ENCODE assay signal across 1 cellular context in genomic region chr3:123066896-123067688, GRCh38.
TF ChIP-seq lines count a peak whose summit lies in the region.

Gene PDIA5 (plus strand): TSS chr3:123067025. CDS start chr3:123067165, 140 bp downstream.

TF ChIP-seq in GM12878, 131 proteins besides CTCF, POLR2A, EP300 and RAD21 (continued from another document and continues in another):
- no peak for TF ChIP-seq E4F1 (IDR thresholded peaks at IDR 0.05; ENCODE audit: borderline replicate concordance, partially characterized antibody)
- TF ChIP-seq SIN3A (IDR thresholded peaks at IDR 0.05; ENCODE audit: low read depth, low read length), result no peak; the same call in 1 of the 2 replicates
- no peak for TF ChIP-seq CHD4 (IDR thresholded peaks at IDR 0.05)
- 0 out of 2 replicates have a peak, but pooled peaks have one; percentile 50 for TF ChIP-seq TCF3 (IDR thresholded peaks at IDR 0.05; ENCODE audit: borderline replicate concordance, insufficient read depth, low read depth, low read length)
- TF ChIP-seq TARDBP (IDR thresholded peaks at IDR 0.05; ENCODE audit: borderline replicate concordance), result peak; percentile 79; the same call in 1 of the 2 replicates
- no peak for TF ChIP-seq HSF1 (IDR thresholded peaks at IDR 0.05; ENCODE audit: low read depth, low read length)
- no peak; the same call in 1 of the 2 replicates for TF ChIP-seq TAF1 (IDR thresholded peaks at IDR 0.05; ENCODE audit: borderline replicate concordance, low read depth, low read length)
- peak; percentile 48; the same call in 1 of the 2 replicates for TF ChIP-seq YY1 (IDR thresholded peaks at IDR 0.05; ENCODE audit: low read depth, low read length)
- no peak for TF ChIP-seq POU2F2 (IDR thresholded peaks at IDR 0.05; ENCODE audit: borderline replicate concordance, low read depth, low read length)
- peak; percentile 90 for TF ChIP-seq HCFC1 (IDR thresholded peaks at IDR 0.05; ENCODE audit: low read length)
- TF ChIP-seq ATF2 (IDR thresholded peaks at IDR 0.05; ENCODE audit: low read length), result no peak
- peak; percentile 75 for TF ChIP-seq MYC (IDR thresholded peaks at IDR 0.05; ENCODE audit: insufficient read depth, insufficient read length, insufficient replicate concordance, low read length, severe bottlenecking)
- TF ChIP-seq ZNF217 (IDR thresholded peaks at IDR 0.05), result no peak
- 0 out of 2 replicates have a peak, but pooled peaks have one; percentile 47 for TF ChIP-seq DPF2 (IDR thresholded peaks at IDR 0.05)
- TF ChIP-seq BRCA1 (IDR thresholded peaks at IDR 0.05; ENCODE audit: low read depth, low read length), result no peak
- no peak for TF ChIP-seq STAT3 (IDR thresholded peaks at IDR 0.05; ENCODE audit: low read depth, low read length)
- TF ChIP-seq SUPT20H (IDR thresholded peaks at IDR 0.05; ENCODE audit: borderline replicate concordance, control insufficient read depth, low read depth, low read length), result no peak
- peak; percentile 62 for TF ChIP-seq ZNF687 (IDR thresholded peaks at IDR 0.05)
- TF ChIP-seq GATAD2B (conservative IDR thresholded peaks at IDR 0.05; ENCODE audit: low read depth), result peak; percentile 73
- TF ChIP-seq RFX5 (IDR thresholded peaks at IDR 0.05; ENCODE audit: low read depth, low read length), result no peak
- TF ChIP-seq EED (IDR thresholded peaks at IDR 0.05; ENCODE audit: low read depth), result peak; percentile 30; the same call in 1 of the 2 replicates
- TF ChIP-seq USF1 (IDR thresholded peaks at IDR 0.05; ENCODE audit: borderline replicate concordance, extremely low read length, insufficient read depth, low read depth, low read length), result peak; percentile 70
- peak; percentile 33 for TF ChIP-seq PBX3 (IDR thresholded peaks at IDR 0.05; ENCODE audit: insufficient replicate concordance, low read depth, low read length)
- TF ChIP-seq HDGF (IDR thresholded peaks at IDR 0.05), result no peak
- TF ChIP-seq SMC3 (IDR thresholded peaks at IDR 0.05; ENCODE audit: borderline replicate concordance, low read length), result no peak
- no peak for TF ChIP-seq MEF2A (IDR thresholded peaks at IDR 0.05; ENCODE audit: insufficient read depth, low read depth, low read length)
- TF ChIP-seq STAT1 (conservative IDR thresholded peaks at IDR 0.05), result no peak
- TF ChIP-seq BHLHE40 (IDR thresholded peaks at IDR 0.05; ENCODE audit: borderline replicate concordance in 1 of 2, low read depth in 2 of 2, low read length in 1 of 2), result peak; percentile 60 to 95; a peak in 2 of 4 replicates
- peak; percentile 87 for TF ChIP-seq SIX5 (IDR thresholded peaks at IDR 0.05; ENCODE audit: low read depth, low read length, severe bottlenecking)
- peak; percentile 78 for TF ChIP-seq CREM (IDR thresholded peaks at IDR 0.05; ENCODE audit: low read depth)
- TF ChIP-seq JUND (IDR thresholded peaks at IDR 0.05; ENCODE audit: low read depth, low read length), result no peak
- TF ChIP-seq ZNF207 (IDR thresholded peaks at IDR 0.05; ENCODE audit: borderline replicate concordance), result no peak
- no peak for TF ChIP-seq RB1 (IDR thresholded peaks at IDR 0.05; ENCODE audit: borderline replicate concordance)
- no peak for TF ChIP-seq PAX8 (IDR thresholded peaks at IDR 0.05)
- TF ChIP-seq RELB (IDR thresholded peaks at IDR 0.05; ENCODE audit: low read depth), result no peak
- peak; percentile 87 for TF ChIP-seq NKRF (conservative IDR thresholded peaks at IDR 0.05)
- peak; percentile 88 for TF ChIP-seq IKZF1 (conservative IDR thresholded peaks at IDR 0.05)
- no peak for TF ChIP-seq SREBF2 (IDR thresholded peaks at IDR 0.05; ENCODE audit: low read length)
- TF ChIP-seq HDAC2 (IDR thresholded peaks at IDR 0.05), result no peak
- TF ChIP-seq RAD51 (IDR thresholded peaks at IDR 0.05), result no peak
- no peak for TF ChIP-seq ZNF24 (IDR thresholded peaks at IDR 0.05)
- TF ChIP-seq NFYA (IDR thresholded peaks at IDR 0.05; ENCODE audit: borderline replicate concordance, low read depth, low read length), result no peak
- TF ChIP-seq CBFB (IDR thresholded peaks at IDR 0.05; ENCODE audit: low read depth), result no peak
- no peak for TF ChIP-seq SMAD5 (IDR thresholded peaks at IDR 0.05; ENCODE audit: low read depth)
- TF ChIP-seq MEF2B (IDR thresholded peaks at IDR 0.05; ENCODE audit: partially characterized antibody, poor library complexity, severe bottlenecking), result no peak
- TF ChIP-seq TCF12 (IDR thresholded peaks at IDR 0.05; ENCODE audit: low read depth, low read length), result peak; percentile 69; the same call in 1 of the 2 replicates
